ENCODE assay signal across 2 cellular contexts in genomic region chr3:128426128-128426921, GRCh38.
TF ChIP-seq lines count a peak whose summit lies in the region.

No MANE protein-coding gene starts in this region.

TF ChIP-seq in WTC11, 78 proteins besides CTCF, POLR2A, EP300 and RAD21 (continued from another document):
- TF ChIP-seq FOXP4 (CRISPR knock-in tag; IDR thresholded peaks at IDR 0.05) (0 out of 2 replicates have a peak, but pooled peaks have one; percentile 18), GABPB1 (CRISPR knock-in tag; IDR thresholded peaks at IDR 0.05) (no peak; the same call in 1 of the 2 replicates), ZNF423 (CRISPR knock-in tag; IDR thresholded peaks at IDR 0.05) (peak; percentile 3; the same call in 1 of the 2 replicates)

TF ChIP-seq in HepG2, 621 proteins besides CTCF, POLR2A, EP300 and RAD21 (continued from another document and continues in another):
- TF ChIP-seq, protein P1, sequence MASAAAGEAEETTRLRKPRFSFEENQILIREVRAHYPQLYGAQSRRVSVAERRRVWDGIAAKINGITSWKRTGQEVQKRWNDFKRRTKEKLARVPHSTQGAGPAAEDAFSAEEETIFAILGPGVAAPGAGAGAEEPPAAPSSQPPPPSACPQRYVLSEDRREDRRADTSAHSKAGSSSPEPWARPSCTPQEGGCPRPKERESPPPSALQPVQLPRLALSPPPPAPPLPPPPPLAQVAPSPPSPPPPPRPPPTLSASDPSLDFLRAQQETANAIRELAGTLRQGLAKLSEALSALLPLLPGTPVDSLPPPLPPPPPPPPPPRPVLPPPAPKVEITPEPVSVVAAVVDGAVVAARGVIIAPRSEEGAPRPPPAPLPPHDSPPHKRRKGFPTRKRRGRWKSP (CRISPR knock-in tag; IDR thresholded peaks at IDR 0.05) = peak; percentile 59; the same call in 1 of the 2 replicates
- TF ChIP-seq ZNF576 (CRISPR knock-in tag; IDR thresholded peaks at IDR 0.05) (no peak), ZGPAT (CRISPR knock-in tag; IDR thresholded peaks at IDR 0.05) (0 out of 2 replicates have a peak, but pooled peaks have one; percentile 31), ZNF441 (CRISPR knock-in tag; IDR thresholded peaks at IDR 0.05; ENCODE audit: borderline replicate concordance) (0 out of 2 replicates have a peak, but pooled peaks have one; percentile 50), ZNF329 (CRISPR knock-in tag; IDR thresholded peaks at IDR 0.05; ENCODE audit: low read depth) (0 out of 2 replicates have a peak, but pooled peaks have one; percentile 47), ZNF160 (CRISPR knock-in tag; IDR thresholded peaks at IDR 0.05) (0 out of 2 replicates have a peak, but pooled peaks have one; percentile 37), ASH2L (IDR thresholded peaks at IDR 0.05; ENCODE audit: insufficient read length, low read depth, low read length) (peak; percentile 23), GABPA (IDR thresholded peaks at IDR 0.05; ENCODE audit: low read depth, low read length) (no peak), GABPA (CRISPR knock-in tag; IDR thresholded peaks at IDR 0.05; ENCODE audit: low read depth) (no peak), ZMYM3 (CRISPR knock-in tag; IDR thresholded peaks at IDR 0.05) (peak; percentile 95), RBFOX2 (IDR thresholded peaks at IDR 0.05; ENCODE audit: low read depth, low read length) (0 out of 2 replicates have a peak, but pooled peaks have one; percentile 35), HOXA3 (CRISPR knock-in tag; IDR thresholded peaks at IDR 0.05) (peak; percentile 70), HES4 (CRISPR knock-in tag; IDR thresholded peaks at IDR 0.05; ENCODE audit: borderline replicate concordance) (0 out of 2 replicates have a peak, but pooled peaks have one; percentile 21), ZSCAN25 (CRISPR knock-in tag; IDR thresholded peaks at IDR 0.05) (peak; percentile 82), ZNF546 (CRISPR knock-in tag; conservative IDR thresholded peaks at IDR 0.05) (no peak), NONO (IDR thresholded peaks at IDR 0.05) (no peak), NONO (CRISPR knock-in tag; conservative IDR thresholded peaks at IDR 0.05) (0 out of 2 replicates have a peak, but pooled peaks have one; percentile 19), ZNF383 (CRISPR knock-in tag; IDR thresholded peaks at IDR 0.05; ENCODE audit: borderline replicate concordance) (no peak), ZNF737 (CRISPR knock-in tag; IDR thresholded peaks at IDR 0.05; ENCODE audit: borderline replicate concordance) (0 out of 2 replicates have a peak, but pooled peaks have one; percentile 14), RFXAP (CRISPR knock-in tag; IDR thresholded peaks at IDR 0.05; ENCODE audit: borderline replicate concordance) (peak; percentile 47; the same call in 1 of the 2 replicates), E2F1 (CRISPR knock-in tag; IDR thresholded peaks at IDR 0.05) (peak; percentile 42; the same call in 1 of the 2 replicates), GFI1 (CRISPR knock-in tag; IDR thresholded peaks at IDR 0.05; ENCODE audit: borderline replicate concordance) (no peak)
- TF ChIP-seq, protein P2, sequence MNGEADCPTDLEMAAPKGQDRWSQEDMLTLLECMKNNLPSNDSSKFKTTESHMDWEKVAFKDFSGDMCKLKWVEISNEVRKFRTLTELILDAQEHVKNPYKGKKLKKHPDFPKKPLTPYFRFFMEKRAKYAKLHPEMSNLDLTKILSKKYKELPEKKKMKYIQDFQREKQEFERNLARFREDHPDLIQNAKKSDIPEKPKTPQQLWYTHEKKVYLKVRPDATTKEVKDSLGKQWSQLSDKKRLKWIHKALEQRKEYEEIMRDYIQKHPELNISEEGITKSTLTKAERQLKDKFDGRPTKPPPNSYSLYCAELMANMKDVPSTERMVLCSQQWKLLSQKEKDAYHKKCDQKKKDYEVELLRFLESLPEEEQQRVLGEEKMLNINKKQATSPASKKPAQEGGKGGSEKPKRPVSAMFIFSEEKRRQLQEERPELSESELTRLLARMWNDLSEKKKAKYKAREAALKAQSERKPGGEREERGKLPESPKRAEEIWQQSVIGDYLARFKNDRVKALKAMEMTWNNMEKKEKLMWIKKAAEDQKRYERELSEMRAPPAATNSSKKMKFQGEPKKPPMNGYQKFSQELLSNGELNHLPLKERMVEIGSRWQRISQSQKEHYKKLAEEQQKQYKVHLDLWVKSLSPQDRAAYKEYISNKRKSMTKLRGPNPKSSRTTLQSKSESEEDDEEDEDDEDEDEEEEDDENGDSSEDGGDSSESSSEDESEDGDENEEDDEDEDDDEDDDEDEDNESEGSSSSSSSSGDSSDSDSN (CRISPR knock-in tag; IDR thresholded peaks at IDR 0.05) = peak; percentile 59; the same call in 1 of the 2 replicates
- TF ChIP-seq, protein P3, sequence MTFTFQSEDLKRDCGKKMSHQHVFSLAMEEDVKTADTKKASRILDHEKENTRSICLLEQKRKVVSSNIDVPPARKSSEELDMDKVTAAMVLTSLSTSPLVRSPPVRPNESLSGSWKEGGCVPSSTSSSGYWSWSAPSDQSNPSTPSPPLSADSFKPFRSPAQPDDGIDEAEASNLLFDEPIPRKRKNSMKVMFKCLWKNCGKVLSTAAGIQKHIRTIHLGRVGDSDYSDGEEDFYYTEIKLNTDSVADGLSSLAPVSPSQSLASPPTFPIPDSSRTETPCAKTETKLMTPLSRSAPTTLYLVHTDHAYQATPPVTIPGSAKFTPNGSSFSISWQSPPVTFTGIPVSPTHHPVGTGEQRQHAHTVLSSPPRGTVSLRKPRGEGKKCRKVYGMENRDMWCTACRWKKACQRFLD (CRISPR knock-in tag; IDR thresholded peaks at IDR 0.05; ENCODE audit: borderline replicate concordance) = 0 out of 2 replicates have a peak, but pooled peaks have one; percentile 23
- TF ChIP-seq, protein P4, sequence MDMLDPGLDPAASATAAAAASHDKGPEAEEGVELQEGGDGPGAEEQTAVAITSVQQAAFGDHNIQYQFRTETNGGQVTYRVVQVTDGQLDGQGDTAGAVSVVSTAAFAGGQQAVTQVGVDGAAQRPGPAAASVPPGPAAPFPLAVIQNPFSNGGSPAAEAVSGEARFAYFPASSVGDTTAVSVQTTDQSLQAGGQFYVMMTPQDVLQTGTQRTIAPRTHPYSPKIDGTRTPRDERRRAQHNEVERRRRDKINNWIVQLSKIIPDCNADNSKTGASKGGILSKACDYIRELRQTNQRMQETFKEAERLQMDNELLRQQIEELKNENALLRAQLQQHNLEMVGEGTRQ (IDR thresholded peaks at IDR 0.05; ENCODE audit: low read depth, low read length) = no peak
- TF ChIP-seq, protein P4 (CRISPR knock-in tag; IDR thresholded peaks at IDR 0.05; ENCODE audit: borderline replicate concordance) = no peak
- TF ChIP-seq, protein P5, sequence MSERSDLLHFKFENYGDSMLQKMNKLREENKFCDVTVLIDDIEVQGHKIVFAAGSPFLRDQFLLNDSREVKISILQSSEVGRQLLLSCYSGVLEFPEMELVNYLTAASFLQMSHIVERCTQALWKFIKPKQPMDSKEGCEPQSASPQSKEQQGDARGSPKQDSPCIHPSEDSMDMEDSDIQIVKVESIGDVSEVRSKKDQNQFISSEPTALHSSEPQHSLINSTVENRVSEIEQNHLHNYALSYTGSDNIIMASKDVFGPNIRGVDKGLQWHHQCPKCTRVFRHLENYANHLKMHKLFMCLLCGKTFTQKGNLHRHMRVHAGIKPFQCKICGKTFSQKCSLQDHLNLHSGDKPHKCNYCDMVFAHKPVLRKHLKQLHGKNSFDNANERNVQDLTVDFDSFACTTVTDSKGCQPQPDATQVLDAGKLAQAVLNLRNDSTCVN (CRISPR knock-in tag; IDR thresholded peaks at IDR 0.05; ENCODE audit: borderline replicate concordance) = no peak
- TF ChIP-seq, protein P6, sequence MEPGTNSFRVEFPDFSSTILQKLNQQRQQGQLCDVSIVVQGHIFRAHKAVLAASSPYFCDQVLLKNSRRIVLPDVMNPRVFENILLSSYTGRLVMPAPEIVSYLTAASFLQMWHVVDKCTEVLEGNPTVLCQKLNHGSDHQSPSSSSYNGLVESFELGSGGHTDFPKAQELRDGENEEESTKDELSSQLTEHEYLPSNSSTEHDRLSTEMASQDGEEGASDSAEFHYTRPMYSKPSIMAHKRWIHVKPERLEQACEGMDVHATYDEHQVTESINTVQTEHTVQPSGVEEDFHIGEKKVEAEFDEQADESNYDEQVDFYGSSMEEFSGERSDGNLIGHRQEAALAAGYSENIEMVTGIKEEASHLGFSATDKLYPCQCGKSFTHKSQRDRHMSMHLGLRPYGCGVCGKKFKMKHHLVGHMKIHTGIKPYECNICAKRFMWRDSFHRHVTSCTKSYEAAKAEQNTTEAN (CRISPR knock-in tag; conservative IDR thresholded peaks at IDR 0.05) = 0 out of 2 replicates have a peak, but pooled peaks have one; percentile 30
- TF ChIP-seq, protein P7, sequence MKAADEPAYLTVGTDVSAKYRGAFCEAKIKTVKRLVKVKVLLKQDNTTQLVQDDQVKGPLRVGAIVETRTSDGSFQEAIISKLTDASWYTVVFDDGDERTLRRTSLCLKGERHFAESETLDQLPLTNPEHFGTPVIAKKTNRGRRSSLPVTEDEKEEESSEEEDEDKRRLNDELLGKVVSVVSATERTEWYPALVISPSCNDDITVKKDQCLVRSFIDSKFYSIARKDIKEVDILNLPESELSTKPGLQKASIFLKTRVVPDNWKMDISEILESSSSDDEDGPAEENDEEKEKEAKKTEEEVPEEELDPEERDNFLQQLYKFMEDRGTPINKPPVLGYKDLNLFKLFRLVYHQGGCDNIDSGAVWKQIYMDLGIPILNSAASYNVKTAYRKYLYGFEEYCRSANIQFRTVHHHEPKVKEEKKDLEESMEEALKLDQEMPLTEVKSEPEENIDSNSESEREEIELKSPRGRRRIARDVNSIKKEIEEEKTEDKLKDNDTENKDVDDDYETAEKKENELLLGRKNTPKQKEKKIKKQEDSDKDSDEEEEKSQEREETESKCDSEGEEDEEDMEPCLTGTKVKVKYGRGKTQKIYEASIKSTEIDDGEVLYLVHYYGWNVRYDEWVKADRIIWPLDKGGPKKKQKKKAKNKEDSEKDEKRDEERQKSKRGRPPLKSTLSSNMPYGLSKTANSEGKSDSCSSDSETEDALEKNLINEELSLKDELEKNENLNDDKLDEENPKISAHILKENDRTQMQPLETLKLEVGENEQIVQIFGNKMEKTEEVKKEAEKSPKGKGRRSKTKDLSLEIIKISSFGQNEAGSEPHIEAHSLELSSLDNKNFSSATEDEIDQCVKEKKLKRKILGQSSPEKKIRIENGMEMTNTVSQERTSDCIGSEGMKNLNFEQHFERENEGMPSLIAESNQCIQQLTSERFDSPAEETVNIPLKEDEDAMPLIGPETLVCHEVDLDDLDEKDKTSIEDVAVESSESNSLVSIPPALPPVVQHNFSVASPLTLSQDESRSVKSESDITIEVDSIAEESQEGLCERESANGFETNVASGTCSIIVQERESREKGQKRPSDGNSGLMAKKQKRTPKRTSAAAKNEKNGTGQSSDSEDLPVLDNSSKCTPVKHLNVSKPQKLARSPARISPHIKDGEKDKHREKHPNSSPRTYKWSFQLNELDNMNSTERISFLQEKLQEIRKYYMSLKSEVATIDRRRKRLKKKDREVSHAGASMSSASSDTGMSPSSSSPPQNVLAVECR (CRISPR knock-in tag; IDR thresholded peaks at IDR 0.05; ENCODE audit: borderline replicate concordance) = peak; percentile 16; the same call in 1 of the 2 replicates
- TF ChIP-seq, protein P8, sequence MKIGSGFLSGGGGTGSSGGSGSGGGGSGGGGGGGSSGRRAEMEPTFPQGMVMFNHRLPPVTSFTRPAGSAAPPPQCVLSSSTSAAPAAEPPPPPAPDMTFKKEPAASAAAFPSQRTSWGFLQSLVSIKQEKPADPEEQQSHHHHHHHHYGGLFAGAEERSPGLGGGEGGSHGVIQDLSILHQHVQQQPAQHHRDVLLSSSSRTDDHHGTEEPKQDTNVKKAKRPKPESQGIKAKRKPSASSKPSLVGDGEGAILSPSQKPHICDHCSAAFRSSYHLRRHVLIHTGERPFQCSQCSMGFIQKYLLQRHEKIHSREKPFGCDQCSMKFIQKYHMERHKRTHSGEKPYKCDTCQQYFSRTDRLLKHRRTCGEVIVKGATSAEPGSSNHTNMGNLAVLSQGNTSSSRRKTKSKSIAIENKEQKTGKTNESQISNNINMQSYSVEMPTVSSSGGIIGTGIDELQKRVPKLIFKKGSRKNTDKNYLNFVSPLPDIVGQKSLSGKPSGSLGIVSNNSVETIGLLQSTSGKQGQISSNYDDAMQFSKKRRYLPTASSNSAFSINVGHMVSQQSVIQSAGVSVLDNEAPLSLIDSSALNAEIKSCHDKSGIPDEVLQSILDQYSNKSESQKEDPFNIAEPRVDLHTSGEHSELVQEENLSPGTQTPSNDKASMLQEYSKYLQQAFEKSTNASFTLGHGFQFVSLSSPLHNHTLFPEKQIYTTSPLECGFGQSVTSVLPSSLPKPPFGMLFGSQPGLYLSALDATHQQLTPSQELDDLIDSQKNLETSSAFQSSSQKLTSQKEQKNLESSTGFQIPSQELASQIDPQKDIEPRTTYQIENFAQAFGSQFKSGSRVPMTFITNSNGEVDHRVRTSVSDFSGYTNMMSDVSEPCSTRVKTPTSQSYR (CRISPR knock-in tag; IDR thresholded peaks at IDR 0.05; ENCODE audit: borderline replicate concordance) = peak; percentile 87
